In the genomic region with DNA sequence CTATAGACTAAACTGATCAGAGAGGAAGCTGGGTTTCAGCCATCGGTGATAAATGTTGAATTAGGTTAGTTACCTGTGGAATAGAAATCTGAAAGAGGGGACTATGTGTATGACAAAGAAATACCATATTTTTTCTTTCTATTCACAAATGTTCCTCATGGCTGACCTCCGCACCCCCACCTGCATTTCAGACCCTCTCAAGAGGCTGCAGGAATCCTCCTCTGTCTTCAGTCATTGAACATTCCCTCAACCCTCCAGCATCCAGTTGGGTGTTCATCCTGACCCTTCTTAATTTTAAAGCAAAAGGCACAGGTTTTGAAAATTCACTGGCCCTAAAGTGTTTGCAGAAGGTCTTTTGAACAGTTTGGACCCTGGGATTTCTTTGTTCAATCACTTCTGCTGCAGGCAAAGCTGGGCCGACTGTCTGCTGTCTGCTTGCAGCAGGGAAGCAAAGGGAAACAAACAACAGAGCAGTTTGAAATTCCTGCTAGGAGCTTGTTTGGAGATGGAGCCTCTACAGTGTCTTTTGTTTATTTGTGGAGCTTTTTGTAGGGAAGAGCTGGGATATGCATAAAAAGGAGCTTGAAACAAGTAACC, we compare ENCODE assay signal across 25 cellular contexts.
A peak's percentile ranks its signal among the peaks of the same experiment; 100 is the strongest.
DNase-seq lines count a peak whose midpoint lies in the region; ATAC-seq and TF ChIP-seq lines count a peak whose summit lies in the region.
"Had no signal": no experiment of that assay in that cellular context is flagged by ENCODE, and none has a peak within 500 bp of the region (broad histone marks: within the 10 kb centered on the region; RNA-seq: fewer than 3 reads in every experiment).

No MANE protein-coding gene starts in this region.

- H3K9me3 Mint-ChIP-seq in neural progenitor cell: no peaks in the 10 kb centered on the region
- H3K9me3 Mint-ChIP-seq: HFFc6 had no signal

- H3K4me2 ChIP-seq in neural progenitor cell: peak overlapping the region; percentile 61
- H3K4me2 ChIP-seq: BLaER1 had no signal

- H3K36me3 Mint-ChIP-seq in neural progenitor cell: no peaks in the 10 kb centered on the region

- TF ChIP-seq EP300 in esophagus muscularis mucosa (IDR thresholded peaks at IDR 0.05): no peak

- H3K4me3 ChIP-seq in Panc1 (ENCODE audit: low read depth in 2 of 2, low read length in 2 of 2) (no peak overlapping the region), fibroblast of villous mesenchyme (ENCODE audit: low read depth, low read length) (no peak overlapping the region), neural progenitor cell (no peak overlapping the region), esophagus muscularis mucosa (no peak overlapping the region)
- H3K4me3 ChIP-seq: BLaER1, SJSA1, thoracic aorta, vagina had no signal

- intact Hi-C loops in Panc1 (cut with micrococcal nuclease; ENCODE audit: unreplicated experiment) (no loop called here), esophagus muscularis mucosa (cut with DNase I) (no loop called here)

- H3K27ac ChIP-seq in Panc1 (ENCODE audit: low read length) (peak overlapping the region; percentile 48; the same call in 1 of the 2 replicates), neural progenitor cell (peak overlapping the region; percentile 89), esophagus muscularis mucosa (replicated peaks in 1 of 4) (no peak overlapping the region)
- H3K27ac ChIP-seq: BLaER1, SJSA1, thoracic aorta, vagina had no signal

- WGBS in esophagus muscularis mucosa: 73% methylated on average over 3 of the region's 3 CpGs

- no peak for ATAC-seq in Panc1
- no peak for ATAC-seq in GM21737 (IDR thresholded peaks at IDR 0.05; ENCODE audit: unreplicated experiment)
- ATAC-seq: stimulated activated naive CD8-positive, alpha-beta T cell treated with anti-CD3 and anti-CD28 coated beads, Interleukin-15, Interleukin-2, amounts not matched to agents 100 U/mL and 50 U/mL, for 24 hours had no signal

- H3K9ac ChIP-seq in neural progenitor cell: no peak overlapping the region
- H3K9ac ChIP-seq: BLaER1 had no signal

- H2AFZ ChIP-seq in neural progenitor cell (replicated peaks): peak overlapping the region; percentile 90

- TF ChIP-seq CTCF in Panc1 (IDR thresholded peaks at IDR 0.05) (no peak), fibroblast of villous mesenchyme (IDR thresholded peaks at IDR 0.05; ENCODE audit: insufficient read depth, low read depth, low read length) (no peak), neural progenitor cell (IDR thresholded peaks at IDR 0.05) (no peak), esophagus muscularis mucosa (IDR thresholded peaks at IDR 0.05) (no peak)

- H3K27ac Mint-ChIP-seq in neural progenitor cell: peak overlapping the region; percentile 90
- H3K27ac Mint-ChIP-seq: HFFc6 had no signal

- BruUV-seq in Panc1 (replicated peaks; lab: Mats Ljungman, UMichigan): no TSS peak

- DNase-seq in G401 (ENCODE audit: low spot score) (peak; percentile 14), Panc1 (ENCODE audit: low read depth, low spot score) (no peak), fibroblast of villous mesenchyme (ENCODE audit: low read depth) (peak; percentile 13), neural progenitor cell (ENCODE audit: low spot score) (peak; percentile 68), esophagus muscularis mucosa (ENCODE audit: extremely low spot score) (no peak), HuH-7 (ENCODE audit: low spot score) (no peak), DMS 273 (lab: John Stamatoyannopoulos, UW; ENCODE audit: unreplicated experiment) (no peak)
- DNase-seq: activated gamma-delta T cell; COR-L47; DND-41; erythroblast; HFFc6; KG1; MM.1S; NCI-H1417 treated with DMSO at 0.1 percent for 48 hours; NCI-H2171; NCI-H526; occipital lobe; stimulated activated CD4-positive, alpha-beta T cell treated with anti-CD3 and anti-CD28 coated beads, Interleukin-12 subunit alpha, Interleukin-12 subunit beta, amount 100 ng/mL, for 4 hours; stimulated activated naive CD8-positive, alpha-beta T cell treated with anti-CD3 and anti-CD28 coated beads, Interleukin-15, Interleukin-2, amounts not matched to agents 100 U/mL and 50 U/mL, for 24 hours had no signal

- no peaks in the 10 kb centered on the region for H3K36me3 ChIP-seq in Panc1 (ENCODE audit: control insufficient read depth, insufficient read depth, low read length)
- no peaks in the 10 kb centered on the region for H3K36me3 ChIP-seq in neural progenitor cell
- no peaks in the 10 kb centered on the region for H3K36me3 ChIP-seq in esophagus muscularis mucosa
- H3K36me3 ChIP-seq: BLaER1, SJSA1, thoracic aorta, vagina had no signal

- H3K27me3 Mint-ChIP-seq in neural progenitor cell (ENCODE audit: insufficient read depth, low read depth): peaks cover 2% of the 10 kb centered on the region

- no peaks in the 10 kb centered on the region for H3K79me2 ChIP-seq in neural progenitor cell (ENCODE audit: low read depth)

- POLR2A ChIA-PET in Panc1 (lab: Charles Lee): no interaction called here

- peaks cover 30% of the 10 kb centered on the region for H3K4me1 Mint-ChIP-seq in neural progenitor cell

- no peaks in the 10 kb centered on the region for H3K27me3 ChIP-seq in Panc1 (ENCODE audit: control insufficient read depth, insufficient read depth, low read length)
- no peaks in the 10 kb centered on the region for H3K27me3 ChIP-seq in neural progenitor cell
- no peaks in the 10 kb centered on the region for H3K27me3 ChIP-seq in esophagus muscularis mucosa
- H3K27me3 ChIP-seq: BLaER1, SJSA1, vagina had no signal

- CTCF ChIA-PET in Panc1 (lab: Charles Lee): no interaction called here

- no peak overlapping the region for H3K4me3 Mint-ChIP-seq in neural progenitor cell
- H3K4me3 Mint-ChIP-seq: HFFc6 had no signal

- peaks cover 23% of the 10 kb centered on the region for H3F3A ChIP-seq in neural progenitor cell (ENCODE audit: low read depth)

- TF ChIP-seq POLR2A in esophagus muscularis mucosa (IDR thresholded peaks at IDR 0.05; ENCODE audit: low read depth): no peak

- H3K9me3 ChIP-seq in Panc1 (ENCODE audit: control insufficient read depth, insufficient read depth, low read depth, low read length) (no peaks in the 10 kb centered on the region), neural progenitor cell (ENCODE audit: low read depth) (no peaks in the 10 kb centered on the region), esophagus muscularis mucosa (peaks cover 0 to 9% (median 2%) of the 10 kb centered on the region in 4 donors)
- H3K9me3 ChIP-seq: BLaER1, SJSA1, thoracic aorta, vagina had no signal

- in situ Hi-C loops in G401 (cut with HindIII; ENCODE audit: low sequenced_read_pairs): no loop called here
- in situ Hi-C loops in Panc1 (cut with HindIII; ENCODE audit: low pct_unique_long_range_greater_than_20kb, low sequenced_read_pairs): no loop called here

- H3K4me1 ChIP-seq in Panc1 (ENCODE audit: control insufficient read depth, insufficient read depth, low read length): peaks cover 13% of the 10 kb centered on the region
- peaks cover 34% of the 10 kb centered on the region for H3K4me1 ChIP-seq in neural progenitor cell
- no peaks in the 10 kb centered on the region for H3K4me1 ChIP-seq in esophagus muscularis mucosa
- H3K4me1 ChIP-seq: BLaER1, vagina had no signal

- H4K20me1 ChIP-seq in neural progenitor cell (ENCODE audit: low read depth): no peaks in the 10 kb centered on the region
- H4K20me1 ChIP-seq: BLaER1 had no signal

Comparison
In these comparisons a context has a peak if more than half of its experiments do, and no peak if none do; other contexts are left out.
1. DNase-seq: peak in G401 (single experiment), fibroblast of villous mesenchyme (single experiment) and neural progenitor cell (single experiment); none in Panc1 (single experiment), esophagus muscularis mucosa (single experiment), HuH-7 (single experiment) and DMS 273 (single experiment).
2. H3K27ac ChIP-seq: peak in Panc1 (single experiment) and neural progenitor cell (single experiment); none in esophagus muscularis mucosa (0 of 4).